ENCODE assay signal across 16 cellular contexts in genomic region chr12:109065154-109065852, GRCh38. TPM values are rescaled to one million over a fixed set of nuclear protein-coding genes. Genes with fewer than 3 reads are reported as not detected.
DNase-seq lines count a peak whose midpoint lies in the region; ATAC-seq and TF ChIP-seq lines count a peak whose summit lies in the region.
"Had no signal": no experiment of that assay in that cellular context is flagged by ENCODE, and none has a peak within 500 bp of the region (broad histone marks: within the 10 kb centered on the region; RNA-seq: fewer than 3 reads in every experiment).

No MANE protein-coding gene starts in this region.

- H3K9me3 Mint-ChIP-seq in progenitor cell of endocrine pancreas (ENCODE audit: low read depth), result no peaks in the 10 kb centered on the region
- H3K9me3 Mint-ChIP-seq: effector memory CD8-positive, alpha-beta T cell; GM23338; stimulated activated naive B cell treated with anti-CD40 and anti-IgM and Interleukin-4, amounts not matched to agents 10 μg/mL and 1 μg/mL and 100 μg/mL, for 72 hours; T-helper 2 cell treated with Interferon-gamma antibody and Interleukin-4, amounts not matched to agents 5 μg/mL and 100 μg/mL, for 36 hours had no signal

- H3K27me3 ChIP-seq in body of pancreas, result no peaks in the 10 kb centered on the region
- H3K27me3 ChIP-seq in MG63, result no peaks in the 10 kb centered on the region
- H3K27me3 ChIP-seq: BE2C, cardiac muscle cell had no signal

- no peak overlapping the region for H3K4me3 Mint-ChIP-seq in progenitor cell of endocrine pancreas (ENCODE audit: low read depth)
- H3K4me3 Mint-ChIP-seq: activated naive CD8-positive, alpha-beta T cell; effector memory CD8-positive, alpha-beta T cell; GM23338; stimulated activated naive B cell treated with anti-CD40 and anti-IgM and Interleukin-4, amounts not matched to agents 10 μg/mL and 1 μg/mL and 100 μg/mL, for 72 hours; T-helper 2 cell treated with Interferon-gamma antibody and Interleukin-4, amounts not matched to agents 5 μg/mL and 100 μg/mL, for 36 hours had no signal

- intact Hi-C loops in body of pancreas (cut with DNase I), result no loop called here

- H3K27ac ChIP-seq in body of pancreas, result peak overlapping the region in 3 of 4 donors; percentile 31 to 74 (median 72)
- H3K27ac ChIP-seq: cardiac muscle cell had no signal

- peaks cover 13% of the 10 kb centered on the region for H3K4me1 Mint-ChIP-seq in progenitor cell of endocrine pancreas (ENCODE audit: low read depth)

- H3K4me3 ChIP-seq in body of pancreas, result no peak overlapping the region
- no peak overlapping the region for H3K4me3 ChIP-seq in MG63
- H3K4me3 ChIP-seq: cardiac muscle cell, GM23338 had no signal

- H3K9me3 ChIP-seq in body of pancreas (no peaks in the 10 kb centered on the region), MG63 (no peaks in the 10 kb centered on the region)
- H3K9me3 ChIP-seq: BE2C had no signal

- no peak for TF ChIP-seq CTCF in body of pancreas (IDR thresholded peaks at IDR 0.05)
- TF ChIP-seq CTCF in progenitor cell of endocrine pancreas (IDR thresholded peaks at IDR 0.05; ENCODE audit: unreplicated experiment), result no peak

- no peak for TF ChIP-seq POLR2A in body of pancreas (IDR thresholded peaks at IDR 0.05)

- H3K27ac Mint-ChIP-seq in progenitor cell of endocrine pancreas, result peak overlapping the region; percentile 63
- H3K27ac Mint-ChIP-seq: activated naive CD8-positive, alpha-beta T cell; effector memory CD8-positive, alpha-beta T cell; GM23338; stimulated activated naive B cell treated with anti-CD40 and anti-IgM and Interleukin-4, amounts not matched to agents 10 μg/mL and 1 μg/mL and 100 μg/mL, for 72 hours; T-helper 2 cell treated with Interferon-gamma antibody and Interleukin-4, amounts not matched to agents 5 μg/mL and 100 μg/mL, for 36 hours had no signal

- peaks cover 18% of the 10 kb centered on the region for H3K36me3 Mint-ChIP-seq in progenitor cell of endocrine pancreas (ENCODE audit: insufficient read depth)

- WGBS in body of pancreas, 2 donors, result 31 to 33% methylated on average over 5 of the region's 5 CpGs

- no peaks in the 10 kb centered on the region for H3K27me3 Mint-ChIP-seq in progenitor cell of endocrine pancreas
- H3K27me3 Mint-ChIP-seq: activated naive CD8-positive, alpha-beta T cell; effector memory CD8-positive, alpha-beta T cell; stimulated activated naive B cell treated with anti-CD40 and anti-IgM and Interleukin-4, amounts not matched to agents 10 μg/mL and 1 μg/mL and 100 μg/mL, for 72 hours had no signal

- H3K4me1 ChIP-seq in body of pancreas, result peaks cover 37% of the 10 kb centered on the region
- H3K4me1 ChIP-seq: BE2C had no signal

- peaks cover 0 to 6% of the 10 kb centered on the region in 2 donors for H3K36me3 ChIP-seq in body of pancreas (replicated peaks in 1 of 2; ENCODE audit: insufficient read depth in 1 of 2, low read depth in 2 of 2)
- H3K36me3 ChIP-seq in MG63, result peaks cover 5% of the 10 kb centered on the region; the same call in 1 of the 2 replicates

- ATAC-seq in body of pancreas, result peak; percentile 80
- ATAC-seq in GM21576 (IDR thresholded peaks at IDR 0.05; ENCODE audit: unreplicated experiment), result no peak
- ATAC-seq: effector memory CD8-positive, alpha-beta T cell; GM23338; stimulated activated naive B cell treated with anti-CD40 and anti-IgM and Interleukin-4, amounts not matched to agents 10 μg/mL and 1 μg/mL and 100 μg/mL, for 72 hours had no signal

- DNase-seq in body of pancreas (peak; percentile 81 to 92 (median 86)), progenitor cell of endocrine pancreas (ENCODE audit: low spot score, unreplicated experiment) (no peak), MG63 (no peak)
- DNase-seq: BE2C; DMS153; effector memory CD8-positive, alpha-beta T cell; IMR-90; NCI-H1105 treated with DMSO at 0.1 percent for 48 hours; SHP77 treated with DMSO at 0.1 percent for 48 hours; stimulated activated naive B cell treated with anti-CD40 and anti-IgM and Interleukin-4, amounts not matched to agents 10 μg/mL and 1 μg/mL and 100 μg/mL, for 72 hours had no signal

RNA-seq across cellular contexts. Expression of gene USP30, which starts 12.9 kb away (rescaled TPM):
- total RNA-seq in body of pancreas, result 10 to 100 TPM in 1 of 2 donors, 1 to 10 TPM in 1; 7.3 to 14.5 TPM
- total RNA-seq in progenitor cell of endocrine pancreas, result 23.0 and 25.9 TPM in 2 replicates
- 6.1 and 18.8 TPM in 2 replicates for total RNA-seq in MG63 (2014; rRNA removed; shearing (Covaris generic); ENCODE audit: low replicate concordance)

RNA-seq across cellular contexts. Expression of gene ALKBH2, which starts 28.0 kb away (rescaled TPM):
- total RNA-seq in body of pancreas (10 to 100 TPM in 1 of 2 donors, 1 to 10 TPM in 1; 7.3 to 16.1 TPM), progenitor cell of endocrine pancreas (22.0 and 28.9 TPM in 2 replicates)
- total RNA-seq in MG63 (2014; rRNA removed; shearing (Covaris generic); ENCODE audit: low replicate concordance), result 46.7 and 54.9 TPM in 2 replicates

RNA-seq across cellular contexts. Expression of gene UNG, which starts 32.1 kb away (rescaled TPM):
- total RNA-seq in body of pancreas (10 to 100 TPM in 1 of 2 donors, 1 to 10 TPM in 1; 4.9 to 13.5 TPM), progenitor cell of endocrine pancreas (81.5 and 84.1 TPM in 2 replicates)
- 67.5 and 80.9 TPM in 2 replicates for total RNA-seq in MG63 (2014; rRNA removed; shearing (Covaris generic); ENCODE audit: low replicate concordance)

RNA-seq across cellular contexts. Expression of gene SVOP, which starts 44.4 kb away (rescaled TPM):
- total RNA-seq in body of pancreas, result under 1 TPM in 1 of 2 donors, not detected in 1; 0.52 TPM
- 1.7 and 2.1 TPM in 2 replicates for total RNA-seq in progenitor cell of endocrine pancreas
- total RNA-seq in MG63 (2014; rRNA removed; shearing (Covaris generic); ENCODE audit: low replicate concordance), result not detected in 2 replicates
- total RNA-seq: cardiac muscle cell, IMR-90, lung microvascular endothelial cell had no signal

RNA-seq across cellular contexts. Expression of gene ACACB, which starts 51.1 kb away (rescaled TPM):
- total RNA-seq in body of pancreas (100 to 1,000 TPM in 1 of 2 donors, 10 to 100 TPM in 1; 71.1 to 358 TPM), progenitor cell of endocrine pancreas (38.1 and 47.3 TPM in 2 replicates)
- total RNA-seq in MG63 (2014; rRNA removed; shearing (Covaris generic); ENCODE audit: low replicate concordance), result 0.20 and 2.9 TPM in 2 replicates

Comparison
In these comparisons a context has a peak if more than half of its experiments do, and no peak if none do; other contexts are left out.
1. DNase-seq: peak in body of pancreas (4 of 4); none in progenitor cell of endocrine pancreas (single experiment) and MG63 (single experiment).